Comparison of ENCODE assay signal across 1 cellular context in genomic region chr11:1269957-1270356, GRCh38.
TF ChIP-seq lines count a peak whose summit lies in the region.

No MANE protein-coding gene starts in this region.

TF ChIP-seq in A549, 52 proteins besides CTCF, POLR2A, EP300 and RAD21 (continued from another document):
- no peak for TF ChIP-seq REST (IDR thresholded peaks at IDR 0.05)
- TF ChIP-seq USF2 (IDR thresholded peaks at IDR 0.05), result no peak
- TF ChIP-seq POLR2AphosphoS2 (conservative IDR thresholded peaks at IDR 0.05; ENCODE audit: low read length), result no peak
- TF ChIP-seq HEYL (CRISPR knock-in tag; IDR thresholded peaks at IDR 0.05), result no peak
- no peak for TF ChIP-seq CBX2 (IDR thresholded peaks at IDR 0.05; ENCODE audit: borderline replicate concordance, low read depth)
- no peak for TF ChIP-seq RFX5 (IDR thresholded peaks at IDR 0.05)
TF ChIP-seq in A549: peak in this region for 0.
